ENCODE assay signal across 29 cellular contexts in the genomic region with DNA sequence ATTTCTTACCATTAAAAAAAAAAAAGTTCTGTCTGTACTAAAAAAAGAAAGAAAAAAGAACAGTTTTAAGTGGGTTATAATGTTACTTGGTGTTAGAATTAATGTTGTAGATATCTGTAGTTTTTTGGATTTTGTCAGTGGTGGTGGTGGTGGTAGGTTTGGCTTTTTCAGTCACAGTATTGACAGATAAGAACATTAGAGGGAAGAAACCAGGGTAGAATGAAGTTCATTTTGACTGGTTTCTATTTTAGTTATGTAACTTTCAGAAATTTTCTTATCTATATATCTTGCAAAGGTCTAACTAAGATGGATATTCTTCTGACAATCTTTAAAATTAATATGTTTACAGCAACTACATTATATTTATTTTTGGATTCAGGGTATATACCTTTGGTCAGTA.
"Had no signal": no experiment of that assay in that cellular context is flagged by ENCODE, and none has a peak within 500 bp of the region (broad histone marks: within the 10 kb centered on the region; RNA-seq: fewer than 3 reads in every experiment).

No MANE protein-coding gene starts in this region.

- H3K27me3 ChIP-seq: adrenal gland, body of pancreas, colonic mucosa, esophagus squamous epithelium had no signal

- H3K36me3 ChIP-seq: adrenal gland, colonic mucosa had no signal

- H3K9me3 ChIP-seq: adrenal gland, body of pancreas, colonic mucosa, esophagus squamous epithelium had no signal

- H3K27ac Mint-ChIP-seq: activated CD4-positive, alpha-beta memory T cell treated with anti-CD3 and anti-CD28 coated beads for 36 hours; activated CD4-positive, alpha-beta T cell treated with anti-CD3 and anti-CD28 coated beads for 36 hours; activated CD4-positive, alpha-beta T cell treated with anti-CD3 and anti-CD28 coated beads, Interleukin-2, amount 10 ng/mL, durations not matched to agents 24 days and 14 days; activated CD8-positive, alpha-beta memory T cell treated with anti-CD3 and anti-CD28 coated beads, Interleukin-2, amount 10 ng/mL, durations not matched to agents 7 days and 5 days; activated CD8-positive, alpha-beta T cell treated with anti-CD3 and anti-CD28 coated beads, Interleukin-2, amount 10 ng/mL, durations not matched to agents 7 days and 5 days; activated naive CD4-positive, alpha-beta T cell treated with anti-CD3 and anti-CD28 coated beads for 36 hours; activated naive CD4-positive, alpha-beta T cell treated with anti-CD3 and anti-CD28 coated beads, Interleukin-2, amount 50 U/mL, for 24 hours; activated naive CD8-positive, alpha-beta T cell treated with anti-CD3 and anti-CD28 coated beads for 36 hours; activated naive CD8-positive, alpha-beta T cell treated with anti-CD3 and anti-CD28 coated beads, Interleukin-2, amount 50 U/mL, for 24 hours; activated T-helper 1 cell treated with anti-CD3 and anti-CD28 coated beads, Interleukin-12 subunit alpha, Interleukin-12 subunit beta, Interleukin-2, Interleukin-4 antibody, amounts not matched to agents 30 ng/mL and 10 ng/mL and 1 ng/mL, durations not matched to agents 14 hours and 24 hours and 36 hours; activated T-helper 2 cell treated with anti-CD3 and anti-CD28 coated beads, Interferon-gamma antibody, Interleukin-2, Interleukin-4, amounts not matched to agents 10 μg/mL and 5 μg/mL and 100 μg/mL, durations not matched to agents 14 hours and 24 hours and 36 hours had no signal

- H3K27me3 Mint-ChIP-seq: activated CD4-positive, alpha-beta memory T cell treated with anti-CD3 and anti-CD28 coated beads for 36 hours; activated CD4-positive, alpha-beta T cell treated with anti-CD3 and anti-CD28 coated beads for 36 hours; activated CD4-positive, alpha-beta T cell treated with anti-CD3 and anti-CD28 coated beads, Interleukin-2, amount 10 ng/mL, durations not matched to agents 24 days and 14 days; activated CD8-positive, alpha-beta memory T cell treated with anti-CD3 and anti-CD28 coated beads, Interleukin-2, amount 10 ng/mL, durations not matched to agents 7 days and 5 days; activated naive CD4-positive, alpha-beta T cell treated with anti-CD3 and anti-CD28 coated beads, Interleukin-2, amount 50 U/mL, for 24 hours; activated naive CD8-positive, alpha-beta T cell treated with anti-CD3 and anti-CD28 coated beads for 36 hours; activated naive CD8-positive, alpha-beta T cell treated with anti-CD3 and anti-CD28 coated beads, Interleukin-2, amount 50 U/mL, for 24 hours had no signal

- H3K4me3 ChIP-seq: adrenal gland, body of pancreas, colonic mucosa, esophagus squamous epithelium had no signal

- H3K9me3 Mint-ChIP-seq: activated CD4-positive, alpha-beta memory T cell treated with anti-CD3 and anti-CD28 coated beads for 36 hours; activated CD4-positive, alpha-beta T cell treated with anti-CD3 and anti-CD28 coated beads, Interleukin-2, amount 10 ng/mL, durations not matched to agents 24 days and 14 days; activated naive CD4-positive, alpha-beta T cell treated with anti-CD3 and anti-CD28 coated beads for 36 hours; activated naive CD4-positive, alpha-beta T cell treated with anti-CD3 and anti-CD28 coated beads, Interleukin-2, amount 50 U/mL, for 24 hours; activated naive CD8-positive, alpha-beta T cell treated with anti-CD3 and anti-CD28 coated beads for 36 hours; activated naive CD8-positive, alpha-beta T cell treated with anti-CD3 and anti-CD28 coated beads, Interleukin-2, amount 50 U/mL, for 24 hours; activated T-helper 1 cell treated with anti-CD3 and anti-CD28 coated beads, Interleukin-12 subunit alpha, Interleukin-12 subunit beta, Interleukin-2, Interleukin-4 antibody, amounts not matched to agents 30 ng/mL and 10 ng/mL and 1 ng/mL, durations not matched to agents 14 hours and 24 hours and 36 hours; activated T-helper 2 cell treated with anti-CD3 and anti-CD28 coated beads, Interferon-gamma antibody, Interleukin-2, Interleukin-4, amounts not matched to agents 10 μg/mL and 5 μg/mL and 100 μg/mL, durations not matched to agents 14 hours and 24 hours and 36 hours had no signal

- H3K27ac ChIP-seq: adrenal gland, colonic mucosa, epithelial cell of prostate, esophagus squamous epithelium had no signal

- DNase-seq: activated CD4-positive, alpha-beta memory T cell treated with anti-CD3 and anti-CD28 coated beads for 36 hours; activated CD4-positive, alpha-beta T cell treated with anti-CD3 and anti-CD28 coated beads for 36 hours; activated CD4-positive, alpha-beta T cell treated with anti-CD3 and anti-CD28 coated beads, Interleukin-2, amount 10 ng/mL, durations not matched to agents 24 days and 14 days; activated CD4-positive, CD25-positive, alpha-beta regulatory T cell; activated CD4-positive, CD25-positive, alpha-beta regulatory T cell treated with anti-CD3 and anti-CD28 coated beads, Interleukin-2, amount 50 U/mL, for 72 hours; activated CD8-positive, alpha-beta memory T cell treated with anti-CD3 and anti-CD28 coated beads, Interleukin-2, amount 10 ng/mL, durations not matched to agents 7 days and 5 days; activated CD8-positive, alpha-beta memory T cell treated with anti-CD3 and anti-CD28 coated beads, Interleukin-2, amount 50 U/mL, for 4 hours; activated CD8-positive, alpha-beta T cell treated with anti-CD3 and anti-CD28 coated beads, Interleukin-2, amount 10 ng/mL, durations not matched to agents 7 days and 5 days; activated effector memory CD4-positive, alpha-beta T cell treated with anti-CD3 and anti-CD28 coated beads, Interleukin-2, amount 50 U/mL, for 16 hours; activated naive CD4-positive, alpha-beta T cell treated with anti-CD3 and anti-CD28 coated beads for 36 hours; activated naive CD8-positive, alpha-beta T cell treated with anti-CD3 and anti-CD28 coated beads for 36 hours; activated naive CD8-positive, alpha-beta T cell treated with anti-CD3 and anti-CD28 coated beads, Interleukin-2, amount 50 U/mL, for 24 hours; activated T-cell treated with anti-CD3 and anti-CD28 coated beads, Interleukin-2, amount 50 U/mL, for 1 hour; activated T-cell treated with anti-CD3 and anti-CD28 coated beads, Interleukin-2, amount 50 U/mL, for 48 hours; adrenal gland; amygdala; aorta; body of pancreas; caudate nucleus; cerebellar nuclear complex; colonic mucosa; effector CD8-positive, alpha-beta T cell; esophagus squamous epithelium; foreskin melanocyte; head of caudate nucleus had no signal

- ATAC-seq: activated CD4-positive, alpha-beta T cell treated with anti-CD3 and anti-CD28 coated beads for 36 hours; activated CD8-positive, alpha-beta memory T cell treated with anti-CD3 and anti-CD28 coated beads, Interleukin-2, amount 10 ng/mL, durations not matched to agents 7 days and 5 days; activated CD8-positive, alpha-beta T cell treated with anti-CD3 and anti-CD28 coated beads, Interleukin-2, amount 10 ng/mL, durations not matched to agents 7 days and 5 days; activated naive CD8-positive, alpha-beta T cell treated with anti-CD3 and anti-CD28 coated beads, Interleukin-2, amount 50 U/mL, for 24 hours; body of pancreas had no signal

- H3K4me1 ChIP-seq: adrenal gland, colonic mucosa had no signal

- H3K4me3 Mint-ChIP-seq: activated CD4-positive, alpha-beta memory T cell treated with anti-CD3 and anti-CD28 coated beads for 36 hours; activated CD4-positive, alpha-beta T cell treated with anti-CD3 and anti-CD28 coated beads for 36 hours; activated CD4-positive, alpha-beta T cell treated with anti-CD3 and anti-CD28 coated beads, Interleukin-2, amount 10 ng/mL, durations not matched to agents 24 days and 14 days; activated CD8-positive, alpha-beta memory T cell treated with anti-CD3 and anti-CD28 coated beads, Interleukin-2, amount 10 ng/mL, durations not matched to agents 7 days and 5 days; activated CD8-positive, alpha-beta T cell treated with anti-CD3 and anti-CD28 coated beads, Interleukin-2, amount 10 ng/mL, durations not matched to agents 7 days and 5 days; activated naive CD4-positive, alpha-beta T cell treated with anti-CD3 and anti-CD28 coated beads for 36 hours; activated naive CD4-positive, alpha-beta T cell treated with anti-CD3 and anti-CD28 coated beads, Interleukin-2, amount 50 U/mL, for 24 hours; activated naive CD8-positive, alpha-beta T cell treated with anti-CD3 and anti-CD28 coated beads for 36 hours; activated naive CD8-positive, alpha-beta T cell treated with anti-CD3 and anti-CD28 coated beads, Interleukin-2, amount 50 U/mL, for 24 hours; activated T-helper 1 cell treated with anti-CD3 and anti-CD28 coated beads, Interleukin-12 subunit alpha, Interleukin-12 subunit beta, Interleukin-2, Interleukin-4 antibody, amounts not matched to agents 30 ng/mL and 10 ng/mL and 1 ng/mL, durations not matched to agents 14 hours and 24 hours and 36 hours had no signal
